Comparison of ENCODE assay signal across 15 cellular contexts in genomic region chr3:122066331-122067213, GRCh38. TPM values are rescaled to one million over a fixed set of nuclear protein-coding genes. Genes with fewer than 3 reads are reported as not detected.
DNase-seq lines count a peak whose midpoint lies in the region; ATAC-seq, FAIRE-seq and TF ChIP-seq lines count a peak whose summit lies in the region.
"Had no signal": no experiment of that assay in that cellular context is flagged by ENCODE, and none has a peak within 500 bp of the region (broad histone marks: within the 10 kb centered on the region; RNA-seq: fewer than 3 reads in every experiment).

No MANE protein-coding gene starts in this region.

- H3K27me3 ChIP-seq in endothelial cell of umbilical vein (ENCODE audit: control insufficient read depth in 2 of 2, insufficient read depth in 2 of 2, low read length in 2 of 2) (no peaks in the 10 kb centered on the region), transverse colon (no peaks in the 10 kb centered on the region)

- no peaks in the 10 kb centered on the region for H3K79me2 ChIP-seq in endothelial cell of umbilical vein (ENCODE audit: control insufficient read depth, insufficient read depth, low read length)

- intact Hi-C loops in endothelial cell of umbilical vein (cut with micrococcal nuclease): no loop called here
- intact Hi-C loops in transverse colon (cut with DNase I; ENCODE audit: low total_unique reads): no loop called here

- no peak overlapping the region for H2AFZ ChIP-seq in endothelial cell of umbilical vein (ENCODE audit: low read depth, low read length)

- H3K9me3 ChIP-seq in endothelial cell of umbilical vein (replicated peaks; ENCODE audit: control insufficient read depth, insufficient read depth, low read length): no peaks in the 10 kb centered on the region
- no peaks in the 10 kb centered on the region for H3K9me3 ChIP-seq in transverse colon

- no peaks in the 10 kb centered on the region for H3K36me3 ChIP-seq in endothelial cell of umbilical vein (ENCODE audit: control insufficient read depth in 2 of 2, extremely low read depth in 1 of 2, insufficient read depth in 2 of 2, low read length in 2 of 2)
- H3K36me3 ChIP-seq in transverse colon: no peaks in the 10 kb centered on the region

- in situ Hi-C loops in transverse colon (cut with MboI; ENCODE audit: low pct_ligation_motif_present in 1 of 4, low pct_unique_long_range_greater_than_20kb in 1 of 4, low sequenced_read_pairs in 3 of 4): no loop called here

- peak; percentile 1 for ATAC-seq in GM21529 (IDR thresholded peaks at IDR 0.05; ENCODE audit: unreplicated experiment)
- ATAC-seq: Right ventricle myocardium inferior had no signal

- H4K20me1 ChIP-seq in endothelial cell of umbilical vein (replicated peaks; ENCODE audit: control insufficient read depth, extremely low read depth, insufficient read depth, low read length): no peaks in the 10 kb centered on the region

- TF ChIP-seq POLR2A in endothelial cell of umbilical vein (IDR thresholded peaks at IDR 0.05; ENCODE audit: low read depth, low read length) (no peak), transverse colon (IDR thresholded peaks at IDR 0.05) (no peak)

- H3K4me1 ChIP-seq in endothelial cell of umbilical vein (ENCODE audit: control insufficient read depth, extremely low read depth, insufficient read depth, low read length): no peaks in the 10 kb centered on the region
- H3K4me1 ChIP-seq in transverse colon: no peaks in the 10 kb centered on the region

- DNase-seq in NOMO-1 (lab: John Stamatoyannopoulos, UW; ENCODE audit: unreplicated experiment in 2 of 2): peak; percentile 50 to 53
- DNase-seq in NOMO-1 treated with dmso at 0.1 percent for 144 hours (lab: John Stamatoyannopoulos, UW; ENCODE audit: unreplicated experiment): no peak
- DNase-seq in NAMALWA (ENCODE audit: low spot score): peak; percentile 64
- DNase-seq in endothelial cell of umbilical vein (ENCODE audit: low read depth, low spot score): peak; percentile 7
- no peak for DNase-seq in activated gamma-delta T cell treated with Interleukin-2 at 50 U/mL for 16 hours
- DNase-seq in activated naive CD4-positive, alpha-beta T cell treated with Interleukin-2 at 50 U/mL for 16 hours: no peak
- DNase-seq in transverse colon: no peak
- DNase-seq: anterior cingulate cortex; naive thymus-derived CD4-positive, alpha-beta T cell; NCI-H1436 treated with DMSO at 0.1 percent for 48 hours had no signal

- POLR2A ChIA-PET in endothelial cell of umbilical vein (lab: Charles Lee): no interaction called here

- TF ChIP-seq CTCF in endothelial cell of umbilical vein (IDR thresholded peaks at IDR 0.05; ENCODE audit: extremely low read depth in 1 of 2, insufficient read depth in 1 of 2, low read depth in 1 of 2, low read length in 2 of 2) (no peak), transverse colon (IDR thresholded peaks at IDR 0.05) (no peak)

- no TSS peak for BruUV-seq in endothelial cell of umbilical vein (replicated peaks; lab: Mats Ljungman, UMichigan)

- CTCF ChIA-PET in endothelial cell of umbilical vein (lab: Charles Lee): interaction anchor here (1.0 kb wide), 1 partner anchor 12 kb away, joined by 3 read pairs; the partner anchor contains the start of gene CD86

- no peak for TF ChIP-seq EP300 in transverse colon (IDR thresholded peaks at IDR 0.05; ENCODE audit: low read depth)

- no peaks in the 10 kb centered on the region for H3K9me1 ChIP-seq in endothelial cell of umbilical vein (replicated peaks; ENCODE audit: control insufficient read depth, extremely low read depth, insufficient read depth, low read length)

- no peak overlapping the region for H3K9ac ChIP-seq in endothelial cell of umbilical vein (replicated peaks; ENCODE audit: extremely low read depth, insufficient read depth, low read length)

- no peak overlapping the region for H3K4me2 ChIP-seq in endothelial cell of umbilical vein (ENCODE audit: insufficient read depth, low read length)

- H3K27ac ChIP-seq in endothelial cell of umbilical vein (ENCODE audit: insufficient read depth, low read depth, low read length) (no peak overlapping the region), transverse colon (no peak overlapping the region)

- dilution Hi-C loops in endothelial cell of umbilical vein (cut with MboI; ENCODE audit: extremely low pct_ligation_motif_present, low sequenced_read_pairs): no loop called here

- no peak for FAIRE-seq in endothelial cell of umbilical vein (lab: Jason Lieb, UNC)

- H3K4me3 ChIP-seq in endothelial cell of umbilical vein (replicated peaks in 1 of 3; ENCODE audit: insufficient read depth in 1 of 3, low read depth in 1 of 3, low read length in 3 of 3): no peak overlapping the region
- H3K4me3 ChIP-seq in transverse colon: no peak overlapping the region

- 53 to 65% methylated on average over 6 of the region's 6 CpGs for WGBS in transverse colon (ENCODE audit: low coverage in 1 of 2), 2 donors

TF ChIP-seq in endothelial cell of umbilical vein, 7 proteins besides CTCF, POLR2A, EP300 and RAD21:
- no peak for TF ChIP-seq MAX (IDR thresholded peaks at IDR 0.05; ENCODE audit: insufficient read depth, insufficient read length)
- no peak for TF ChIP-seq POLR2AphosphoS5 (IDR thresholded peaks at IDR 0.05; ENCODE audit: insufficient read depth, low read depth, low read length)
- TF ChIP-seq FOS (IDR thresholded peaks at IDR 0.05; ENCODE audit: borderline replicate concordance, insufficient read depth, low read length): no peak
- no peak for TF ChIP-seq MYC (IDR thresholded peaks at IDR 0.05; ENCODE audit: low read depth, low read length)
- TF ChIP-seq EZH2 (IDR thresholded peaks at IDR 0.05; ENCODE audit: borderline replicate concordance, low read depth, low read length, severe bottlenecking): no peak
- TF ChIP-seq JUN (IDR thresholded peaks at IDR 0.05; ENCODE audit: borderline replicate concordance, insufficient read depth, insufficient read length, low read depth): no peak

RNA-seq across cellular contexts. Expression of gene CD86, which starts 11.4 kb away (rescaled TPM):
- not detected in 2 replicates for total RNA-seq in endothelial cell of umbilical vein
- not detected in 2 replicates for polyA plus RNA-seq in endothelial cell of umbilical vein
- not detected in 2 replicates for polyA plus RNA-seq in endothelial cell of umbilical vein (2011; cell fraction: cytosol; rRNA removed)
- not detected in 2 replicates for polyA plus RNA-seq in endothelial cell of umbilical vein (2011; cell fraction: nucleus; rRNA removed)
- not detected in 2 replicates for polyA plus RNA-seq in endothelial cell of umbilical vein (2012)
- polyA minus RNA-seq in endothelial cell of umbilical vein: not detected in 2 replicates
- not detected for polyA minus RNA-seq in endothelial cell of umbilical vein (2011; cell fraction: cytosol; rRNA and poly(A)+ RNA removed)
- polyA minus RNA-seq in endothelial cell of umbilical vein (2011; cell fraction: nucleus; rRNA and poly(A)+ RNA removed): not detected in 2 replicates
- total RNA-seq in transverse colon: 1 to 10 TPM in 3 of 4 donors, not detected in 1; 1.4 to 4.6 (median 2.2) TPM
- polyA plus RNA-seq: AG04450 had no signal

RNA-seq across cellular contexts. Expression of gene ILDR1, which starts 44.5 kb away (rescaled TPM):
- total RNA-seq in endothelial cell of umbilical vein: not detected in 2 replicates
- not detected in 2 replicates for polyA plus RNA-seq in endothelial cell of umbilical vein
- polyA plus RNA-seq in endothelial cell of umbilical vein (2011; cell fraction: cytosol; rRNA removed): not detected in 2 replicates
- polyA plus RNA-seq in endothelial cell of umbilical vein (2011; cell fraction: nucleus; rRNA removed): not detected in 2 replicates
- not detected in 2 replicates for polyA plus RNA-seq in endothelial cell of umbilical vein (2012)
- polyA minus RNA-seq in endothelial cell of umbilical vein: not detected in 2 replicates
- not detected for polyA minus RNA-seq in endothelial cell of umbilical vein (2011; cell fraction: cytosol; rRNA and poly(A)+ RNA removed)
- polyA minus RNA-seq in endothelial cell of umbilical vein (2011; cell fraction: nucleus; rRNA and poly(A)+ RNA removed): not detected in 2 replicates
- total RNA-seq in transverse colon: 10 to 100 TPM; 13.8 to 27.7 (median 21.5) TPM
- total RNA-seq: activated CD8-positive, alpha-beta memory T cell treated with anti-CD3 and anti-CD28 coated beads for 36 hours; H4 had no signal
- polyA plus RNA-seq: AG04450; naive thymus-derived CD4-positive, alpha-beta T cell had no signal

Comparison
In these comparisons a context has a peak if more than half of its experiments do, and no peak if none do; other contexts are left out.
1. DNase-seq: peak in NOMO-1 (2 of 2), NAMALWA (single experiment) and endothelial cell of umbilical vein (single experiment); none in NOMO-1 treated with dmso at 0.1 percent for 144 hours (single experiment), activated gamma-delta T cell treated with Interleukin-2 at 50 U/mL for 16 hours (single experiment), activated naive CD4-positive, alpha-beta T cell treated with Interleukin-2 at 50 U/mL for 16 hours (single experiment) and transverse colon (single experiment).
2. RNA of gene ILDR1, which starts 44.5 kb away (total RNA-seq): 13.8 to 27.7 TPM in transverse colon; not detected in endothelial cell of umbilical vein; every median in the first group is over 10 times any median in the second.